In the genomic region with DNA sequence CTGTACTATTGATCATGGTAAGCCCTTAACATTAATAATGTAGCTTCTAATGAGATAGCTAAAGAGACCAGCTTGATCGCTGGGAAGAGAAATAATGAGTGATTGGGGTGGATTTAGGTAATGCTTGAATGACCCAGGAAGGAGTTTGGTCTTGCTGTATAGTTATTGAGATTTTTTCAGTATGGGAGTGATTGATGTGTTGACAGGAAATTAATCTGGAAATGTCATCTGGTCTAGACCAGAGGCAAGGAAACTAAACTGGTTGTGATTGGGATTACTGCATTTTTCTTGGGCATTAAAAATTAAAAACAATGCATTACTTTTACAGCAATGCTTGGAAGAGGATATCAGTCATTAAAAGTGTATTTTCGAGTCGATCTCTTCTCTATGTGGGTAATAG, we compare ENCODE assay signal across 26 cellular contexts.
"Had no signal": no experiment of that assay in that cellular context is flagged by ENCODE, and none has a peak within 500 bp of the region (broad histone marks: within the 10 kb centered on the region; RNA-seq: fewer than 3 reads in every experiment).

No MANE protein-coding gene starts in this region.

- H3K4me3 ChIP-seq: body of pancreas, MG63, SK-N-MC had no signal

- H3K27me3 Mint-ChIP-seq: activated CD4-positive, alpha-beta memory T cell treated with anti-CD3 and anti-CD28 coated beads, Interleukin-2, amount 10 ng/mL, durations not matched to agents 7 days and 5 days; activated CD4-positive, alpha-beta T cell treated with anti-CD3 and anti-CD28 coated beads for 36 hours; activated T-cell treated with anti-CD3 and anti-CD28 coated beads, Interleukin-2, amount 50 U/mL, for 24 hours; central memory CD8-positive, alpha-beta T cell; T-cell had no signal

- H3K27me3 ChIP-seq: body of pancreas, MG63 had no signal

- H3K9me3 ChIP-seq: body of pancreas, MG63 had no signal

- H3K4me1 Mint-ChIP-seq: activated CD4-positive, alpha-beta memory T cell treated with anti-CD3 and anti-CD28 coated beads, Interleukin-2, amount 10 ng/mL, durations not matched to agents 7 days and 5 days; activated CD4-positive, alpha-beta T cell treated with anti-CD3 and anti-CD28 coated beads for 36 hours; central memory CD8-positive, alpha-beta T cell had no signal

- H3K27ac Mint-ChIP-seq: activated CD4-positive, alpha-beta memory T cell treated with anti-CD3 and anti-CD28 coated beads, Interleukin-2, amount 10 ng/mL, durations not matched to agents 7 days and 5 days; activated CD4-positive, alpha-beta T cell treated with anti-CD3 and anti-CD28 coated beads for 36 hours; activated naive CD4-positive, alpha-beta T cell treated with anti-CD3 and anti-CD28 coated beads for 36 hours; activated T-cell treated with anti-CD3 and anti-CD28 coated beads, Interleukin-2, amount 50 U/mL, for 24 hours had no signal

- DNase-seq: activated CD4-positive, alpha-beta memory T cell treated with anti-CD3 and anti-CD28 coated beads, Interleukin-2, amount 10 ng/mL, durations not matched to agents 7 days and 5 days; activated CD4-positive, alpha-beta T cell treated with anti-CD3 and anti-CD28 coated beads for 36 hours; activated CD4-positive, alpha-beta T cell treated with anti-CD3 and anti-CD28 coated beads, Interleukin-2, amount 50 U/mL, for 1 hour; activated CD8-positive, alpha-beta memory T cell treated with anti-CD3 and anti-CD28 coated beads, Interleukin-2, amount 50 U/mL, for 48 hours; activated effector memory CD4-positive, alpha-beta T cell treated with anti-CD3 and anti-CD28 coated beads, Interleukin-2, amount 50 U/mL, for 16 hours; activated naive CD4-positive, alpha-beta T cell treated with anti-CD3 and anti-CD28 coated beads for 36 hours; activated T-cell treated with anti-CD3 and anti-CD28 coated beads, Interleukin-2, amount 50 U/mL, for 24 hours; aorta; body of pancreas; MG63; MV-4-11; NCI-H1092 treated with DMSO at 0.1 percent for 48 hours; NCI-H1417 treated with DMSO at 0.1 percent for 48 hours; NCI-H1694; NCI-H2029 treated with DMSO at 0.1 percent for 48 hours; NCI-H345; NCI-H510A; NCI-H526 treated with DMSO at 0.1 percent for 48 hours; NCI-H82; RPMI8226; T-cell had no signal

- H3K4me1 ChIP-seq: body of pancreas had no signal

- H3K27ac ChIP-seq: body of pancreas, SK-N-MC, VCaP had no signal

- H3K9me3 Mint-ChIP-seq: activated CD4-positive, alpha-beta memory T cell treated with anti-CD3 and anti-CD28 coated beads, Interleukin-2, amount 10 ng/mL, durations not matched to agents 7 days and 5 days; activated naive CD4-positive, alpha-beta T cell treated with anti-CD3 and anti-CD28 coated beads for 36 hours; activated T-cell treated with anti-CD3 and anti-CD28 coated beads, Interleukin-2, amount 50 U/mL, for 24 hours; central memory CD8-positive, alpha-beta T cell; T-cell had no signal

- ATAC-seq: activated CD4-positive, alpha-beta T cell treated with anti-CD3 and anti-CD28 coated beads for 36 hours; body of pancreas; Panc1; Right ventricle myocardium inferior; T-cell had no signal

- H3K4me3 Mint-ChIP-seq: activated CD4-positive, alpha-beta memory T cell treated with anti-CD3 and anti-CD28 coated beads, Interleukin-2, amount 10 ng/mL, durations not matched to agents 7 days and 5 days; activated CD4-positive, alpha-beta T cell treated with anti-CD3 and anti-CD28 coated beads for 36 hours; activated naive CD4-positive, alpha-beta T cell treated with anti-CD3 and anti-CD28 coated beads for 36 hours; activated T-cell treated with anti-CD3 and anti-CD28 coated beads, Interleukin-2, amount 50 U/mL, for 24 hours; central memory CD8-positive, alpha-beta T cell; T-cell had no signal
